Comparison of ENCODE assay signal across 21 cellular contexts in the genomic region with DNA sequence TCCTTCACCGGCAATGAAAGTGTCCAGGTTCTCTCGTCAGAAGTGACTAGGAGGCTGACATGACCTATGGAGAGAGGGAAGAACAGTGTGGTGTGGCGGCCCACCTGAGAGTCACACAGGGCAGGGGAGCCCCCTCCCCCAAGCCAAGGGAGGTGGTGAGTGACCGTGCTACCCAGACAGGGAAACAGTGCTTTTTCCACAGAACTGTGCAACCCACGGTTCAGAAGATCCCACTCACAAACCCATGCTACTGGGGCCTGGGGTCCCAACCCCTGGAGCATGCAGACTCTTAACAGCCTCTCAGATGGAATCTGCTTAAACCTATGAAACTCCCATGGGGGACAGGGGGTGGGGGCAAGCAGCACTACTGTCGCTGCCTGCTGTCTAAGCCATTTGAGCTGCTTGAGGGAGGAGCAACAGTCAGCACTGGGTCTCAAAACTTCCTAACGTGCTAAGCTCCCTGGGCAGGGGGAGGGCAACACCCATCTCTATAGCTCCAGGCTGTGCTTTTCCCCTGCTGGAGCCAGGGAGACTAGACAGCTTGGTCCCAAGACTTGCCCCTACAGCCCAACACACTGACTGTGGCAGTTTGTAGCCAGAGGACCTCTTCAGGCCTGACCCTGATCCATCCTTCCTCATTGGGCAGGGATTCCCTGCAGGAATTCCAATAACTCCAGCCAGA.
DNase-seq lines count a peak whose midpoint lies in the region; ATAC-seq, FAIRE-seq and TF ChIP-seq lines count a peak whose summit lies in the region.
"Had no signal": no experiment of that assay in that cellular context is flagged by ENCODE, and none has a peak within 500 bp of the region (broad histone marks: within the 10 kb centered on the region; RNA-seq: fewer than 3 reads in every experiment).

No MANE protein-coding gene starts in this region.

- DNase-seq in ELF-1 (ENCODE audit: low read depth, low spot score) (peak; percentile 58), WERI-Rb-1 (peak; percentile 24), neuronal stem cell (ENCODE audit: low spot score) (no peak), RCC 7860 (ENCODE audit: low spot score) (no peak), SIG-M5 (lab: John Stamatoyannopoulos, UW) (no peak)
- DNase-seq in stimulated activated effector memory CD8-positive, alpha-beta T cell treated with anti-CD3 and anti-CD28 coated beads, Interleukin-12 subunit alpha, Interleukin-12 subunit beta, amount 100 ng/mL, for 72 hours (ENCODE audit: low spot score in 2 of 2) = no peak
- DNase-seq in activated CD8-positive, alpha-beta memory T cell treated with anti-CD3 and anti-CD28 coated beads, Interleukin-2, amount 10 ng/mL, durations not matched to agents 7 days and 5 days = no peak
- DNase-seq: Calu3; CD8-positive, alpha-beta T cell; DMS 273 treated with DMSO at 0.1 percent for 48 hours; DMS53; DND-41; EL; GDM1; GM23248 had no signal

- no peak overlapping the region for H4K8ac ChIP-seq in neuronal stem cell (ENCODE audit: low read depth, low read length)

- H2BK5ac ChIP-seq in neuronal stem cell (ENCODE audit: low read length) = no peak overlapping the region

- H3K79me1 ChIP-seq in neuronal stem cell (ENCODE audit: low read depth, low read length) = no peaks in the 10 kb centered on the region

- H3K27me3 Mint-ChIP-seq in activated CD8-positive, alpha-beta memory T cell treated with anti-CD3 and anti-CD28 coated beads, Interleukin-2, amount 10 ng/mL, durations not matched to agents 7 days and 5 days = no peaks in the 10 kb centered on the region
- H3K27me3 Mint-ChIP-seq: B cell had no signal

- H3K18ac ChIP-seq in neuronal stem cell (ENCODE audit: low read length) = peak overlapping the region; percentile 57

- no peaks in the 10 kb centered on the region for H3K4me1 Mint-ChIP-seq in stimulated activated effector memory CD8-positive, alpha-beta T cell treated with anti-CD3 and anti-CD28 coated beads, Interleukin-12 subunit alpha, Interleukin-12 subunit beta, amount 100 ng/mL, for 72 hours
- H3K4me1 Mint-ChIP-seq in activated CD8-positive, alpha-beta memory T cell treated with anti-CD3 and anti-CD28 coated beads, Interleukin-2, amount 10 ng/mL, durations not matched to agents 7 days and 5 days = no peaks in the 10 kb centered on the region
- H3K4me1 Mint-ChIP-seq: B cell had no signal

- no peak overlapping the region for H3K14ac ChIP-seq in neuronal stem cell (ENCODE audit: low read length)

- peak; percentile 8 for ATAC-seq in stimulated activated effector memory CD8-positive, alpha-beta T cell treated with anti-CD3 and anti-CD28 coated beads, Interleukin-12 subunit alpha, Interleukin-12 subunit beta, amount 100 ng/mL, for 72 hours
- no peak for ATAC-seq in activated CD8-positive, alpha-beta memory T cell treated with anti-CD3 and anti-CD28 coated beads, Interleukin-2, amount 10 ng/mL, durations not matched to agents 7 days and 5 days
- ATAC-seq: CD8-positive, alpha-beta T cell had no signal

- H3K4ac ChIP-seq in neuronal stem cell (ENCODE audit: low read length) = no peak overlapping the region

- H3K36me3 Mint-ChIP-seq in stimulated activated effector memory CD8-positive, alpha-beta T cell treated with anti-CD3 and anti-CD28 coated beads, Interleukin-12 subunit alpha, Interleukin-12 subunit beta, amount 100 ng/mL, for 72 hours = no peaks in the 10 kb centered on the region
- no peaks in the 10 kb centered on the region for H3K36me3 Mint-ChIP-seq in activated CD8-positive, alpha-beta memory T cell treated with anti-CD3 and anti-CD28 coated beads, Interleukin-2, amount 10 ng/mL, durations not matched to agents 7 days and 5 days
- H3K36me3 Mint-ChIP-seq: CD8-positive, alpha-beta T cell had no signal

- H3K27ac ChIP-seq in WERI-Rb-1 (no peak overlapping the region), neuronal stem cell (replicated peaks; ENCODE audit: low read length) (no peak overlapping the region)
- H3K27ac ChIP-seq: BLaER1 treated with 17β-estradiol and CSF1 and Interleukin-3, amounts not matched to agents 10 nM and 100 nM; GM23248; HL-60 had no signal

- H2BK120ac ChIP-seq in neuronal stem cell (ENCODE audit: low read depth, low read length) = no peak overlapping the region

- H2AFZ ChIP-seq in neuronal stem cell (ENCODE audit: low read length) = no peak overlapping the region
- H2AFZ ChIP-seq: GM23248 had no signal

- H3K36me3 ChIP-seq in WERI-Rb-1 (no peaks in the 10 kb centered on the region), neuronal stem cell (replicated peaks in 1 of 2; ENCODE audit: control insufficient read depth in 2 of 2, insufficient read depth in 2 of 2, low read length in 2 of 2) (no peaks in the 10 kb centered on the region)
- H3K36me3 ChIP-seq: BLaER1 treated with 17β-estradiol and CSF1 and Interleukin-3, amounts not matched to agents 10 nM and 100 nM; HAP-1 had no signal

- no peak overlapping the region for H3K4me3 Mint-ChIP-seq in stimulated activated effector memory CD8-positive, alpha-beta T cell treated with anti-CD3 and anti-CD28 coated beads, Interleukin-12 subunit alpha, Interleukin-12 subunit beta, amount 100 ng/mL, for 72 hours
- no peak overlapping the region for H3K4me3 Mint-ChIP-seq in activated CD8-positive, alpha-beta memory T cell treated with anti-CD3 and anti-CD28 coated beads, Interleukin-2, amount 10 ng/mL, durations not matched to agents 7 days and 5 days
- H3K4me3 Mint-ChIP-seq: B cell; CD8-positive, alpha-beta T cell had no signal

- CTCF ChIA-PET in activated CD8-positive, alpha-beta memory T cell treated with anti-CD3 and anti-CD28 coated beads, Interleukin-2, amount 10 ng/mL, durations not matched to agents 7 days and 5 days (lab: Charles Lee) = no interaction called here

- no CpG with 5 or more reads among the region's 7 CpGs for WGBS in neuronal stem cell (ENCODE audit: extremely low coverage in 2 of 2, insufficient read length in 2 of 2, insufficient replicate concordance in 1 of 2), 2 donors

- H4K91ac ChIP-seq in neuronal stem cell (ENCODE audit: low read depth, low read length, poor library complexity) = no peak overlapping the region

- H3K9ac ChIP-seq in neuronal stem cell (ENCODE audit: low read depth, low read length, poor library complexity) = no peak overlapping the region
- H3K9ac ChIP-seq: BLaER1 treated with 17β-estradiol and CSF1 and Interleukin-3, amounts not matched to agents 10 nM and 100 nM; GM23248 had no signal

- peaks cover 23% of the 10 kb centered on the region for H3K9me3 Mint-ChIP-seq in stimulated activated effector memory CD8-positive, alpha-beta T cell treated with anti-CD3 and anti-CD28 coated beads, Interleukin-12 subunit alpha, Interleukin-12 subunit beta, amount 100 ng/mL, for 72 hours
- H3K9me3 Mint-ChIP-seq in activated CD8-positive, alpha-beta memory T cell treated with anti-CD3 and anti-CD28 coated beads, Interleukin-2, amount 10 ng/mL, durations not matched to agents 7 days and 5 days (ENCODE audit: low read depth) = peaks cover 18% of the 10 kb centered on the region

- no peak overlapping the region for H2AK5ac ChIP-seq in neuronal stem cell (ENCODE audit: low read depth, low read length)

- no peaks in the 10 kb centered on the region for H3K27me3 ChIP-seq in WERI-Rb-1 (ENCODE audit: insufficient read depth, low read depth, severe bottlenecking)
- no peaks in the 10 kb centered on the region for H3K27me3 ChIP-seq in neuronal stem cell (ENCODE audit: control insufficient read depth in 3 of 3, insufficient read depth in 3 of 3, low read depth in 1 of 3, low read length in 3 of 3)
- H3K27me3 ChIP-seq: BLaER1 treated with 17β-estradiol and CSF1 and Interleukin-3, amounts not matched to agents 10 nM and 100 nM had no signal

- no peak for FAIRE-seq in RCC 7860 (lab: Jason Lieb, UNC)
- FAIRE-seq: GM12892, GM18507 had no signal

- H3K23ac ChIP-seq in neuronal stem cell (ENCODE audit: low read depth, low read length, poor library complexity) = no peak overlapping the region

- no peaks in the 10 kb centered on the region for H3K4me1 ChIP-seq in neuronal stem cell (ENCODE audit: control insufficient read depth in 2 of 2, insufficient read depth in 1 of 2, low read depth in 1 of 2, low read length in 2 of 2)
- H3K4me1 ChIP-seq: BLaER1 treated with 17β-estradiol and CSF1 and Interleukin-3, amounts not matched to agents 10 nM and 100 nM; HAP-1 had no signal

- no peak overlapping the region for H2BK12ac ChIP-seq in neuronal stem cell (ENCODE audit: low read length)

- no peak overlapping the region for H2BK15ac ChIP-seq in neuronal stem cell (ENCODE audit: low read length)

- no peak for TF ChIP-seq CTCF in WERI-Rb-1 (IDR thresholded peaks at IDR 0.05; ENCODE audit: low read depth, low read length)

- no peaks in the 10 kb centered on the region for H3K9me3 ChIP-seq in WERI-Rb-1 (ENCODE audit: severe bottlenecking)
- H3K9me3 ChIP-seq in neuronal stem cell (replicated peaks in 1 of 2; ENCODE audit: control insufficient read depth in 2 of 2, insufficient read depth in 1 of 2, low read depth in 1 of 2, low read length in 2 of 2) = no peaks in the 10 kb centered on the region
- H3K9me3 ChIP-seq: HAP-1 had no signal

- H3K27ac Mint-ChIP-seq in stimulated activated effector memory CD8-positive, alpha-beta T cell treated with anti-CD3 and anti-CD28 coated beads, Interleukin-12 subunit alpha, Interleukin-12 subunit beta, amount 100 ng/mL, for 72 hours = no peak overlapping the region
- H3K27ac Mint-ChIP-seq in activated CD8-positive, alpha-beta memory T cell treated with anti-CD3 and anti-CD28 coated beads, Interleukin-2, amount 10 ng/mL, durations not matched to agents 7 days and 5 days = no peak overlapping the region
- H3K27ac Mint-ChIP-seq: B cell; CD8-positive, alpha-beta T cell had no signal

- H3K4me3 ChIP-seq in WERI-Rb-1 (ENCODE audit: low read depth, low read length) (no peak overlapping the region), neuronal stem cell (ENCODE audit: low read length in 2 of 2) (no peak overlapping the region)
- H3K4me3 ChIP-seq: BLaER1 treated with 17β-estradiol and CSF1 and Interleukin-3, amounts not matched to agents 10 nM and 100 nM; GM23248; HAP-1 had no signal

- H3K4me2 ChIP-seq in neuronal stem cell (ENCODE audit: insufficient read depth, low read length, poor library complexity, severe bottlenecking) = no peak overlapping the region
- H3K4me2 ChIP-seq: BLaER1 treated with 17β-estradiol and CSF1 and Interleukin-3, amounts not matched to agents 10 nM and 100 nM had no signal

Comparison
In these comparisons a context has a peak if more than half of its experiments do, and no peak if none do; other contexts are left out.
1. DNase-seq: peak in ELF-1 (single experiment) and WERI-Rb-1 (single experiment); none in neuronal stem cell (single experiment), stimulated activated effector memory CD8-positive, alpha-beta T cell treated with anti-CD3 and anti-CD28 coated beads, Interleukin-12 subunit alpha, Interleukin-12 subunit beta, amount 100 ng/mL, for 72 hours (0 of 2), RCC 7860 (single experiment), activated CD8-positive, alpha-beta memory T cell treated with anti-CD3 and anti-CD28 coated beads, Interleukin-2, amount 10 ng/mL, durations not matched to agents 7 days and 5 days (single experiment) and SIG-M5 (single experiment).